ENCODE assay signal across 8 cellular contexts in genomic region chr5:106875591-106876297, GRCh38.
DNase-seq lines count a peak whose midpoint lies in the region; ATAC-seq and TF ChIP-seq lines count a peak whose summit lies in the region.

No MANE protein-coding gene starts in this region.

- H2AFZ ChIP-seq in OCI-LY1 (ENCODE audit: low read length) = no peak overlapping the region

- no peak overlapping the region for H3K27ac ChIP-seq in OCI-LY1 (ENCODE audit: low read depth, low read length, poor library complexity, severe bottlenecking)

- no peak overlapping the region for H3K4me2 ChIP-seq in OCI-LY1 (ENCODE audit: low read length)

- H3K4me3 ChIP-seq in OCI-LY1 (ENCODE audit: low read depth, low read length, poor library complexity, severe bottlenecking) (no peak overlapping the region), foreskin fibroblast (ENCODE audit: low read depth in 1 of 2, low read length in 2 of 2) (no peak overlapping the region)

- H3K27me3 ChIP-seq in OCI-LY1 (ENCODE audit: insufficient read depth, low read length) = no peaks in the 10 kb centered on the region

- H3K9ac ChIP-seq in OCI-LY1 (ENCODE audit: low read length) = no peak overlapping the region

- no peaks in the 10 kb centered on the region for H3K79me2 ChIP-seq in OCI-LY1 (ENCODE audit: insufficient read depth, low read length)

- H3F3A ChIP-seq in OCI-LY1 (ENCODE audit: insufficient read depth, low read length) = no peaks in the 10 kb centered on the region

- no peak for ATAC-seq in stimulated activated naive CD8-positive, alpha-beta T cell treated with anti-CD3 and anti-CD28 coated beads, Interleukin-15, Interleukin-2, amounts not matched to agents 100 U/mL and 50 U/mL, for 24 hours
- no peak for ATAC-seq in GM21515 (IDR thresholded peaks at IDR 0.05; ENCODE audit: unreplicated experiment)
- no peak for ATAC-seq in GM18907 (IDR thresholded peaks at IDR 0.05; ENCODE audit: unreplicated experiment)

- no peaks in the 10 kb centered on the region for H3K9me2 ChIP-seq in OCI-LY1 (ENCODE audit: low read depth, low read length)

- DNase-seq in AML-193 (lab: John Stamatoyannopoulos, UW) (peak; percentile 10 to 17), GM20000 (ENCODE audit: low spot score) (peak; percentile 22), foreskin fibroblast (peak in 1 of 2 donors; percentile 24), DMS153 (lab: John Stamatoyannopoulos, UW) (no peak)
- DNase-seq in stimulated activated naive CD8-positive, alpha-beta T cell treated with anti-CD3 and anti-CD28 coated beads, Interleukin-15, Interleukin-2, amounts not matched to agents 100 U/mL and 50 U/mL, for 24 hours = peak; percentile 21

- no peaks in the 10 kb centered on the region for H3K4me1 ChIP-seq in OCI-LY1 (ENCODE audit: insufficient read depth, low read length, severe bottlenecking)

- H4K20me1 ChIP-seq in OCI-LY1 (ENCODE audit: insufficient read depth, low read length) = no peaks in the 10 kb centered on the region

- H3K9me3 ChIP-seq in OCI-LY1 (ENCODE audit: low read length) = no peaks in the 10 kb centered on the region

- no peaks in the 10 kb centered on the region for H3K36me3 ChIP-seq in OCI-LY1 (ENCODE audit: insufficient read depth, low read length)

- peak; percentile 65 for TF ChIP-seq CTCF in GM20000 (IDR thresholded peaks at IDR 0.05; ENCODE audit: extremely low read depth, missing control alignments)
- TF ChIP-seq CTCF in OCI-LY1 (IDR thresholded peaks at IDR 0.05; ENCODE audit: low read length) = peak; percentile 73; the same call in 1 of the 2 replicates
- TF ChIP-seq CTCF in foreskin fibroblast (IDR thresholded peaks at IDR 0.05; ENCODE audit: low read depth, low read length) = peak; percentile 52
